In genomic region chr1:31702836-31703404, GRCh38 we compare ENCODE assay signal across 2 cellular contexts.
TF ChIP-seq lines count a peak whose summit lies in the region.

No MANE protein-coding gene starts in this region.

TF ChIP-seq in GM12891, 5 proteins besides CTCF, POLR2A, EP300 and RAD21:
- TF ChIP-seq TAF1 (IDR thresholded peaks at IDR 0.05; ENCODE audit: low read depth, low read length) (no peak), POU2F2 (IDR thresholded peaks at IDR 0.05; ENCODE audit: low read depth, low read length) (no peak), SPI1 (IDR thresholded peaks at IDR 0.05; ENCODE audit: low read depth, low read length) (no peak), POLR2AphosphoS5 (IDR thresholded peaks at IDR 0.05; ENCODE audit: low read depth, low read length) (no peak), PAX5 (IDR thresholded peaks at IDR 0.05; ENCODE audit: insufficient read depth, low read length, severe bottlenecking) (no peak)

TF ChIP-seq in GM12878, 131 proteins besides CTCF, POLR2A, EP300 and RAD21:
- peak in 1 of 2 experiments; percentile 21; a peak in 1 of 4 replicates for TF ChIP-seq BHLHE40 (IDR thresholded peaks at IDR 0.05; ENCODE audit: borderline replicate concordance in 1 of 2, low read depth in 2 of 2, low read length in 1 of 2)
- TF ChIP-seq, protein P1, sequence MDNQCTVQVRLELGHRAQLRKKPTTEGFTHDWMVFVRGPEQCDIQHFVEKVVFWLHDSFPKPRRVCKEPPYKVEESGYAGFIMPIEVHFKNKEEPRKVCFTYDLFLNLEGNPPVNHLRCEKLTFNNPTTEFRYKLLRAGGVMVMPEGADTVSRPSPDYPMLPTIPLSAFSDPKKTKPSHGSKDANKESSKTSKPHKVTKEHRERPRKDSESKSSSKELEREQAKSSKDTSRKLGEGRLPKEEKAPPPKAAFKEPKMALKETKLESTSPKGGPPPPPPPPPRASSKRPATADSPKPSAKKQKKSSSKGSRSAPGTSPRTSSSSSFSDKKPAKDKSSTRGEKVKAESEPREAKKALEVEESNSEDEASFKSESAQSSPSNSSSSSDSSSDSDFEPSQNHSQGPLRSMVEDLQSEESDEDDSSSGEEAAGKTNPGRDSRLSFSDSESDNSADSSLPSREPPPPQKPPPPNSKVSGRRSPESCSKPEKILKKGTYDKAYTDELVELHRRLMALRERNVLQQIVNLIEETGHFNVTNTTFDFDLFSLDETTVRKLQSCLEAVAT (IDR thresholded peaks at IDR 0.05), result peak; percentile 65; the same call in 1 of the 2 replicates
- no peak for TF ChIP-seq STAT1 (conservative IDR thresholded peaks at IDR 0.05)
